8 cellular contexts compared by ENCODE assay signal in the genomic region with DNA sequence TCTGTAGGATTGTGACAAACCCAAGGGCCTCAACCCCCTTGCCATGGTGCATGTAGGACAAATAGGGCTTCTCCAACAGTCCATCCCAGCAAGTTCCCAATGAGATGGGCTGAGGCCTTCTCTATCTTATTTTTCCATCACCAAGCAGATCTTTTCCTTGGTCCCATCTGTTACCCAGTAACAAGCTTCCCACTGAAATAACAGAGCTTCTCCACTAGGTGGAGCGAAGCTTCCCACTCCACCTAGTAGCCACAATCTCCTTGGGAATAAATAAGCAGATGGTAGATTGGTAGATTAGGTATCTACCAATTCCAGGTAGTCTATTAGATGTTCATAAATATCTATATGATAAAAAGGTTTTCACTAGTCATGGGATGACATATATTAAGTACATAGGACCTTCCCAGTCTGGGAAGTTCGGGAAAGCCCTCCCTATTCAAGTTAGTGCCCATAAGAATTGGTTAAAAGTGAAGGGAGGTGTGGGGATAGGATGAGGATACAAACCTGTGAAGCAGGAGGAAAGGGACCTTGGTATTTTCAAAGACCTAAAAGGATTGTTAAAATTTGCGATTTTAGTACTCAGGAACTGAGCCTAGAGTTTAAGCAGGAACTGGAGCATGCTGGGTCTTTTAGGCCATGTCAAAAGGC. TPM values are rescaled to one million over a fixed set of nuclear protein-coding genes. Genes with fewer than 3 reads are reported as not detected.
DNase-seq lines count a peak whose midpoint lies in the region; ATAC-seq, FAIRE-seq and TF ChIP-seq lines count a peak whose summit lies in the region.

No MANE protein-coding gene starts in this region.

- TF ChIP-seq CTCF in Calu3 (IDR thresholded peaks at IDR 0.05; ENCODE audit: unreplicated experiment) (no peak), GM23338 (conservative IDR thresholded peaks at IDR 0.05; ENCODE audit: low read depth in 2 of 2) (peak; percentile 71 to 83), keratinocyte (optimal IDR thresholded peaks at IDR 0.05 in 1 of 3, IDR thresholded peaks at IDR 0.05 in 1 of 3, conservative IDR thresholded peaks at IDR 0.05 in 1 of 3; ENCODE audit: extremely low read depth in 1 of 3, insufficient read depth in 2 of 3, low read length in 3 of 3) (peak; percentile 54 to 56 (median 55)), suprapubic skin (IDR thresholded peaks at IDR 0.05) (peak in 1 of 2 donors; percentile 30), prostate gland (IDR thresholded peaks at IDR 0.05) (peak in 1 of 4 experiments; percentile 28)

- no peaks in the 10 kb centered on the region for H3F3A ChIP-seq in GM23338 (replicated peaks; ENCODE audit: low read depth)

- H3K9ac ChIP-seq in keratinocyte (ENCODE audit: control insufficient read depth, extremely low read depth, insufficient read depth, low read length): no peak overlapping the region

- CTCF ChIA-PET in Calu3 (lab: Charles Lee): interaction anchor here (1.0 kb wide), 2 partner anchors 361 to 370 kb away, joined by 7 to 9 read pairs; no protein-coding TSS in a partner anchor

- H3K36me3 ChIP-seq in GM23338 (ENCODE audit: insufficient read depth): no peaks in the 10 kb centered on the region
- no peaks in the 10 kb centered on the region for H3K36me3 ChIP-seq in keratinocyte (ENCODE audit: control insufficient read depth in 2 of 2, extremely low read depth in 1 of 2, insufficient read depth in 2 of 2, low read length in 2 of 2)
- no peaks in the 10 kb centered on the region for H3K36me3 ChIP-seq in suprapubic skin
- H3K36me3 ChIP-seq in prostate gland: no peaks in the 10 kb centered on the region

- no peak for TF ChIP-seq EP300 in suprapubic skin (IDR thresholded peaks at IDR 0.05)

- no peaks in the 10 kb centered on the region for H3K9me1 ChIP-seq in keratinocyte (ENCODE audit: control insufficient read depth, extremely low read depth, insufficient read depth, low read length)

- no peaks in the 10 kb centered on the region for H3K9me2 ChIP-seq in GM23338 (ENCODE audit: insufficient read depth)

- H3K4me1 Mint-ChIP-seq in Calu3 (ENCODE audit: low read depth, unreplicated experiment) (no peaks in the 10 kb centered on the region), GM23338 (peaks cover 3% of the 10 kb centered on the region; the same call in 1 of the 3 replicates)

- H3K79me2 ChIP-seq in GM23338 (replicated peaks; ENCODE audit: insufficient read depth): no peaks in the 10 kb centered on the region
- H3K79me2 ChIP-seq in keratinocyte (ENCODE audit: control insufficient read depth, insufficient read depth, low read length): no peaks in the 10 kb centered on the region

- H3K4me3 ChIP-seq in GM23338: no peak overlapping the region
- H3K4me3 ChIP-seq in keratinocyte (ENCODE audit: control insufficient read depth in 2 of 3, extremely low read depth in 1 of 3, insufficient read depth in 2 of 3, low read depth in 1 of 3, low read length in 3 of 3): no peak overlapping the region
- no peak overlapping the region for H3K4me3 ChIP-seq in suprapubic skin
- no peak overlapping the region for H3K4me3 ChIP-seq in prostate gland

- dilution Hi-C loops in keratinocyte (cut with MboI; ENCODE audit: extremely low pct_ligation_motif_present, low sequenced_read_pairs): no loop called here

- peak; percentile 83 for ATAC-seq in GM23338

- H3K27me3 Mint-ChIP-seq in Calu3 (ENCODE audit: unreplicated experiment) (peaks cover 2% of the 10 kb centered on the region), GM23338 (ENCODE audit: insufficient read depth, low read depth, poor library complexity) (peaks cover 2% of the 10 kb centered on the region)

- H3K4me3 Mint-ChIP-seq in Calu3 (ENCODE audit: low read depth, unreplicated experiment): no peak overlapping the region
- no peak overlapping the region for H3K4me3 Mint-ChIP-seq in GM23338

- DNase-seq in Calu3: peak; percentile 10
- peak; percentile 65 for DNase-seq in GM23338 (ENCODE audit: low spot score)
- peak; percentile 7 for DNase-seq in SK-N-DZ (ENCODE audit: low spot score)
- DNase-seq in keratinocyte (ENCODE audit: low read depth, low spot score): peak; percentile 13
- DNase-seq in suprapubic skin (ENCODE audit: low spot score in 2 of 2): no peak
- no peak for DNase-seq in prostate gland (ENCODE audit: low spot score)
- DNase-seq in SHP77 (lab: John Stamatoyannopoulos, UW): no peak
- DNase-seq in middle frontal gyrus (ENCODE audit: extremely low spot score, low spot score): no peak

- no peak overlapping the region for H3K4me2 ChIP-seq in GM23338
- no peak overlapping the region for H3K4me2 ChIP-seq in keratinocyte (ENCODE audit: control insufficient read depth, extremely low read depth, insufficient read depth, low read depth, low read length)

- no peaks in the 10 kb centered on the region for H3K9me3 Mint-ChIP-seq in Calu3 (ENCODE audit: low read depth, unreplicated experiment)
- H3K9me3 Mint-ChIP-seq in GM23338: no peaks in the 10 kb centered on the region

- H3K4me1 ChIP-seq in GM23338 (ENCODE audit: insufficient read depth): no peaks in the 10 kb centered on the region
- H3K4me1 ChIP-seq in keratinocyte (ENCODE audit: control insufficient read depth, extremely low read depth, insufficient read depth, low read length): no peaks in the 10 kb centered on the region
- H3K4me1 ChIP-seq in suprapubic skin: no peaks in the 10 kb centered on the region
- H3K4me1 ChIP-seq in prostate gland (replicated peaks): no peaks in the 10 kb centered on the region

- no peak overlapping the region for H3K27ac ChIP-seq in GM23338 (ENCODE audit: low read depth)
- no peak overlapping the region for H3K27ac ChIP-seq in keratinocyte (ENCODE audit: control insufficient read depth, insufficient read depth, low read length)
- H3K27ac ChIP-seq in suprapubic skin: no peak overlapping the region
- no peak overlapping the region for H3K27ac ChIP-seq in prostate gland

- no TSS peak for BruUV-seq in Calu3 (replicated peaks; lab: Mats Ljungman, UMichigan)

- no peak for TF ChIP-seq POLR2A in suprapubic skin (IDR thresholded peaks at IDR 0.05)
- TF ChIP-seq POLR2A in prostate gland (IDR thresholded peaks at IDR 0.05): no peak

- no peaks in the 10 kb centered on the region for H4K20me1 ChIP-seq in GM23338 (replicated peaks; ENCODE audit: insufficient read depth)
- no peaks in the 10 kb centered on the region for H4K20me1 ChIP-seq in keratinocyte (ENCODE audit: control insufficient read depth, extremely low read depth, insufficient read depth, low read length)

- 54% methylated on average over 3 of the region's 3 CpGs for WGBS in suprapubic skin
- 58% methylated on average over 3 of the region's 3 CpGs for WGBS in prostate gland

- H3K9me3 ChIP-seq in keratinocyte (ENCODE audit: control insufficient read depth, low read depth, low read length) (no peaks in the 10 kb centered on the region), suprapubic skin (no peaks in the 10 kb centered on the region), prostate gland (no peaks in the 10 kb centered on the region)

- H3K27ac Mint-ChIP-seq in Calu3 (ENCODE audit: unreplicated experiment) (no peak overlapping the region), GM23338 (0 out of 2 replicates have a peak overlapping the region, but pooled peaks have one; percentile 61)

- H3K27me3 ChIP-seq in GM23338 (ENCODE audit: insufficient read depth): no peaks in the 10 kb centered on the region
- no peaks in the 10 kb centered on the region for H3K27me3 ChIP-seq in keratinocyte (ENCODE audit: control insufficient read depth, extremely low read depth, insufficient read depth, low read length)
- no peaks in the 10 kb centered on the region for H3K27me3 ChIP-seq in suprapubic skin
- H3K27me3 ChIP-seq in prostate gland (replicated peaks; ENCODE audit: insufficient read depth): no peaks in the 10 kb centered on the region

- peak; percentile 17 for FAIRE-seq in keratinocyte (lab: Jason Lieb, UNC)

- H3K36me3 Mint-ChIP-seq in Calu3 (ENCODE audit: insufficient read depth, unreplicated experiment) (no peaks in the 10 kb centered on the region), GM23338 (ENCODE audit: low read depth) (no peaks in the 10 kb centered on the region)

- intact Hi-C loops in Calu3 (cut with micrococcal nuclease; ENCODE audit: unreplicated experiment): loop anchor here (1.0 kb wide), 1 partner anchor 361 kb away; no protein-coding TSS in a partner anchor
- intact Hi-C loops in prostate gland (cut with DNase I): no loop called here

- no peak overlapping the region for H2AFZ ChIP-seq in GM23338
- no peak overlapping the region for H2AFZ ChIP-seq in keratinocyte (ENCODE audit: control insufficient read depth, low read length)

RNA-seq across cellular contexts. Expression of a gene that starts 5.9 kb away (rescaled TPM):
- total RNA-seq in Calu3 (2022): not detected in 2 replicates
- total RNA-seq in GM23338 (2014; rRNA removed; shearing (Covaris generic)): 0.17 TPM in 1 of 2 replicates, not detected in the other
- polyA plus RNA-seq in GM23338 (2016; fragmentation: Nextera tagmentation; extraction: Ambion mirVana): not detected in 2 replicates
- not detected in 2 replicates for polyA plus RNA-seq in SK-N-DZ (2014; cell fraction: cytosol; rRNA removed)
- polyA plus RNA-seq in SK-N-DZ (2014; cell fraction: nucleus; rRNA removed): 0.58 TPM in 1 of 2 replicates, not detected in the other
- not detected in 3 replicates for polyA plus RNA-seq in keratinocyte
- not detected for polyA plus RNA-seq in keratinocyte (2011; ENCODE audit: low read depth)
- polyA plus RNA-seq in keratinocyte (2011; cell fraction: cytosol; rRNA removed): not detected in 2 replicates
- not detected in 2 replicates for polyA plus RNA-seq in keratinocyte (2011; cell fraction: nucleus; rRNA removed)
- not detected in 2 replicates for polyA plus RNA-seq in keratinocyte (2012; ENCODE audit: low replicate concordance)
- not detected in 3 replicates for polyA minus RNA-seq in keratinocyte
- polyA minus RNA-seq in keratinocyte (2011; cell fraction: cytosol; rRNA and poly(A)+ RNA removed): not detected
- not detected in 2 replicates for polyA minus RNA-seq in keratinocyte (2011; cell fraction: nucleus; rRNA and poly(A)+ RNA removed)
- total RNA-seq in suprapubic skin: not detected
- not detected for total RNA-seq in prostate gland

RNA-seq across cellular contexts. Expression of a gene that starts 14.0 kb away (rescaled TPM):
- total RNA-seq in Calu3 (2022) (0.26 TPM in 1 of 2 replicates, not detected in the other), suprapubic skin (1 to 10 TPM in 1 of 4 donors, under 1 TPM in 1, not detected in 2; 0.51 to 2.3 TPM), prostate gland (not detected)
- 0.10 and 0.23 TPM in 2 replicates for total RNA-seq in GM23338 (2014; rRNA removed; shearing (Covaris generic))
- polyA plus RNA-seq in GM23338 (2016; fragmentation: Nextera tagmentation; extraction: Ambion mirVana) (0.16 and 0.23 TPM in 2 replicates), keratinocyte (not detected in 3 replicates)
- not detected in 2 replicates for polyA plus RNA-seq in SK-N-DZ (2014; cell fraction: cytosol; rRNA removed)
- polyA plus RNA-seq in SK-N-DZ (2014; cell fraction: nucleus; rRNA removed): not detected in 2 replicates
- polyA plus RNA-seq in keratinocyte (2011; ENCODE audit: low read depth): not detected
- not detected in 2 replicates for polyA plus RNA-seq in keratinocyte (2011; cell fraction: cytosol; rRNA removed)
- polyA plus RNA-seq in keratinocyte (2011; cell fraction: nucleus; rRNA removed): 0.04 TPM in 1 of 2 replicates, not detected in the other
- polyA plus RNA-seq in keratinocyte (2012; ENCODE audit: low replicate concordance): not detected in 2 replicates
- 0.10 TPM in 1 of 3 replicates, not detected in the others for polyA minus RNA-seq in keratinocyte
- polyA minus RNA-seq in keratinocyte (2011; cell fraction: cytosol; rRNA and poly(A)+ RNA removed): not detected
- polyA minus RNA-seq in keratinocyte (2011; cell fraction: nucleus; rRNA and poly(A)+ RNA removed): 0.39 TPM in 1 of 2 replicates, not detected in the other

RNA-seq across cellular contexts. Expression of a gene that starts 24.4 kb away (rescaled TPM):
- total RNA-seq in Calu3 (2022) (not detected in 2 replicates), suprapubic skin (not detected), prostate gland (not detected)
- total RNA-seq in GM23338 (2014; rRNA removed; shearing (Covaris generic)): 1.9 TPM in 1 of 2 replicates, not detected in the other
- polyA plus RNA-seq in GM23338 (2016; fragmentation: Nextera tagmentation; extraction: Ambion mirVana) (not detected in 2 replicates), keratinocyte (not detected in 3 replicates)
- not detected in 2 replicates for polyA plus RNA-seq in SK-N-DZ (2014; cell fraction: cytosol; rRNA removed)
- not detected in 2 replicates for polyA plus RNA-seq in SK-N-DZ (2014; cell fraction: nucleus; rRNA removed)
- polyA plus RNA-seq in keratinocyte (2011; ENCODE audit: low read depth): not detected
- not detected in 2 replicates for polyA plus RNA-seq in keratinocyte (2011; cell fraction: cytosol; rRNA removed)
- polyA plus RNA-seq in keratinocyte (2011; cell fraction: nucleus; rRNA removed): not detected in 2 replicates
- not detected in 2 replicates for polyA plus RNA-seq in keratinocyte (2012; ENCODE audit: low replicate concordance)
- polyA minus RNA-seq in keratinocyte: 0.67 TPM in 1 of 3 replicates, not detected in the others
- not detected for polyA minus RNA-seq in keratinocyte (2011; cell fraction: cytosol; rRNA and poly(A)+ RNA removed)
- not detected in 2 replicates for polyA minus RNA-seq in keratinocyte (2011; cell fraction: nucleus; rRNA and poly(A)+ RNA removed)

RNA-seq across cellular contexts. Expression of a gene that starts 37.8 kb away (rescaled TPM):
- total RNA-seq in Calu3 (2022): not detected in 2 replicates
- 0.35 and 0.97 TPM in 2 replicates for total RNA-seq in GM23338 (2014; rRNA removed; shearing (Covaris generic))
- 0.06 and 0.10 TPM in 2 replicates for polyA plus RNA-seq in GM23338 (2016; fragmentation: Nextera tagmentation; extraction: Ambion mirVana)
- polyA plus RNA-seq in SK-N-DZ (2014; cell fraction: cytosol; rRNA removed): not detected in 2 replicates
- polyA plus RNA-seq in SK-N-DZ (2014; cell fraction: nucleus; rRNA removed): not detected in 2 replicates
- not detected in 3 replicates for polyA plus RNA-seq in keratinocyte
- polyA plus RNA-seq in keratinocyte (2011; ENCODE audit: low read depth): not detected
- not detected in 2 replicates for polyA plus RNA-seq in keratinocyte (2011; cell fraction: cytosol; rRNA removed)
- 0.03 TPM in 1 of 2 replicates, not detected in the other for polyA plus RNA-seq in keratinocyte (2011; cell fraction: nucleus; rRNA removed)
- polyA plus RNA-seq in keratinocyte (2012; ENCODE audit: low replicate concordance): not detected in 2 replicates
- polyA minus RNA-seq in keratinocyte: 0.13 TPM in 1 of 3 replicates, not detected in the others
- polyA minus RNA-seq in keratinocyte (2011; cell fraction: cytosol; rRNA and poly(A)+ RNA removed): not detected
- 0.08 and 0.11 TPM in 2 replicates for polyA minus RNA-seq in keratinocyte (2011; cell fraction: nucleus; rRNA and poly(A)+ RNA removed)
- total RNA-seq in suprapubic skin: 1 to 10 TPM in 1 of 4 donors, under 1 TPM in 2, not detected in 1; 0.25 to 1.2 (median 0.31) TPM
- total RNA-seq in prostate gland: not detected

RNA-seq across cellular contexts. Expression of a gene that starts 50.7 kb away (rescaled TPM):
- total RNA-seq in Calu3 (2022): not detected in 2 replicates
- total RNA-seq in GM23338 (2014; rRNA removed; shearing (Covaris generic)): not detected in 2 replicates
- not detected in 2 replicates for polyA plus RNA-seq in GM23338 (2016; fragmentation: Nextera tagmentation; extraction: Ambion mirVana)
- polyA plus RNA-seq in SK-N-DZ (2014; cell fraction: cytosol; rRNA removed): not detected in 2 replicates
- not detected in 2 replicates for polyA plus RNA-seq in SK-N-DZ (2014; cell fraction: nucleus; rRNA removed)
- polyA plus RNA-seq in keratinocyte: not detected in 3 replicates
- polyA plus RNA-seq in keratinocyte (2011; ENCODE audit: low read depth): not detected
- not detected in 2 replicates for polyA plus RNA-seq in keratinocyte (2011; cell fraction: cytosol; rRNA removed)
- not detected in 2 replicates for polyA plus RNA-seq in keratinocyte (2011; cell fraction: nucleus; rRNA removed)
- polyA plus RNA-seq in keratinocyte (2012; ENCODE audit: low replicate concordance): not detected in 2 replicates
- not detected in 3 replicates for polyA minus RNA-seq in keratinocyte
- polyA minus RNA-seq in keratinocyte (2011; cell fraction: cytosol; rRNA and poly(A)+ RNA removed): not detected
- polyA minus RNA-seq in keratinocyte (2011; cell fraction: nucleus; rRNA and poly(A)+ RNA removed): not detected in 2 replicates
- not detected for total RNA-seq in suprapubic skin
- total RNA-seq in prostate gland: under 1 TPM in 1 of 2 donors, not detected in 1; 0.11 TPM

Comparison
In these comparisons a context has a peak if more than half of its experiments do, and no peak if none do; other contexts are left out.
1. DNase-seq: peak in Calu3 (single experiment), GM23338 (single experiment), SK-N-DZ (single experiment) and keratinocyte (single experiment); none in suprapubic skin (0 of 2), prostate gland (single experiment), SHP77 (0 of 2) and middle frontal gyrus (single experiment).